In genomic region chrX:44872817-44873414, GRCh38 we compare ENCODE assay signal across 8 cellular contexts. TPM values are rescaled to one million over a fixed set of nuclear protein-coding genes. Genes with fewer than 3 reads are reported as not detected.
DNase-seq lines count a peak whose midpoint lies in the region; ATAC-seq and TF ChIP-seq lines count a peak whose summit lies in the region.

Gene KDM6A (plus strand): TSS chrX:44873188. CDS start chrX:44873552, 364 bp downstream.

- H3K4me1 ChIP-seq in prostate gland (replicated peaks): no peaks in the 10 kb centered on the region
- no peaks in the 10 kb centered on the region for H3K4me1 ChIP-seq in urinary bladder (ENCODE audit: insufficient read depth)

- no peaks in the 10 kb centered on the region for H3K9me3 ChIP-seq in T-helper 17 cell (ENCODE audit: control insufficient read depth, low read length, poor library complexity, severe bottlenecking)
- no peaks in the 10 kb centered on the region for H3K9me3 ChIP-seq in prostate gland

- intact Hi-C loops in left ventricle myocardium superior (cut with micrococcal nuclease) (no loop called here), prostate gland (cut with DNase I) (loop anchor here (5.0 to 10.0 kb wide), 2 partner anchors 192 to 901 kb away; partner anchors contain the start of gene NDP)

- 0% methylated on average over 16 of the region's 61 CpGs for WGBS in prostate gland
- under 1% methylated on average over 58 of the region's 61 CpGs for WGBS in urinary bladder

- H3K4me3 Mint-ChIP-seq in T-helper 17 cell: peak within 1 kb of the TSS; percentile 91

- H3K27ac ChIP-seq in angular gyrus (ENCODE audit: low read depth, low read length): peak within 1 kb of the TSS; percentile 95
- H3K27ac ChIP-seq in prostate gland: peak within 1 kb of the TSS; percentile 96
- peak within 1 kb of the TSS; percentile 98 for H3K27ac ChIP-seq in urinary bladder (ENCODE audit: low read depth)

- TF ChIP-seq CTCF in GM13977 (IDR thresholded peaks at IDR 0.05; ENCODE audit: extremely low read depth, insufficient read depth, missing control alignments) (no peak), prostate gland (IDR thresholded peaks at IDR 0.05) (no peak)

- peaks cover 11% of the 10 kb centered on the region for H3K4me1 Mint-ChIP-seq in T-helper 17 cell

- peak; percentile 88 for ATAC-seq in HG02884 (IDR thresholded peaks at IDR 0.05; ENCODE audit: unreplicated experiment)
- ATAC-seq in T-helper 17 cell: peak; percentile 91
- ATAC-seq in left ventricle myocardium superior: peak; percentile 93

- H3K36me3 ChIP-seq in prostate gland (no peaks in the 10 kb centered on the region), urinary bladder (ENCODE audit: insufficient read depth) (no peaks in the 10 kb centered on the region)

- peak within 1 kb of the TSS; percentile 81 for H3K27ac Mint-ChIP-seq in T-helper 17 cell

- H3K36me3 Mint-ChIP-seq in T-helper 17 cell (ENCODE audit: low read depth): no peaks in the 10 kb centered on the region

- H3K27me3 Mint-ChIP-seq in T-helper 17 cell: no peaks in the 10 kb centered on the region

- TF ChIP-seq POLR2A in prostate gland (IDR thresholded peaks at IDR 0.05): peak; percentile 74

- H3K4me3 ChIP-seq in prostate gland: peak within 1 kb of the TSS; percentile 73 to 81
- peak within 1 kb of the TSS; percentile 76 for H3K4me3 ChIP-seq in urinary bladder (ENCODE audit: low read depth, low read length)

- no peaks in the 10 kb centered on the region for H3K27me3 ChIP-seq in prostate gland (replicated peaks; ENCODE audit: insufficient read depth)

- peak; percentile 99 for DNase-seq in GM13977 (ENCODE audit: low spot score)
- DNase-seq in NCI-H1694 (lab: John Stamatoyannopoulos, UW): peak; percentile 85
- peak; percentile 89 to 92 (median 90) for DNase-seq in T-helper 17 cell
- DNase-seq in left ventricle myocardium superior: peak; percentile 97
- DNase-seq in prostate gland (ENCODE audit: low spot score): peak; percentile 94

- in situ Hi-C loops in GM13977 (cut with MboI; ENCODE audit: low pct_unique_long_range_greater_than_20kb, low sequenced_read_pairs, unreplicated experiment): no loop called here

RNA-seq across cellular contexts. Expression of gene KDM6A, which starts in this region (rescaled TPM):
- 10 to 100 TPM; 53.9 to 60.7 TPM for total RNA-seq in T-helper 17 cell
- total RNA-seq in left ventricle myocardium superior: 13.5 TPM
- 10 to 100 TPM; 30.1 to 45.1 TPM for total RNA-seq in prostate gland
- total RNA-seq in urinary bladder: 119 TPM
- 9.9 TPM for polyA plus RNA-seq in urinary bladder

Comparison
In these comparisons a context has a peak if more than half of its experiments do, and no peak if none do; other contexts are left out.
1. Peak in every context shown above with its lines: DNase-seq, ATAC-seq, H3K4me3 ChIP-seq and H3K27ac ChIP-seq.